Comparison of ENCODE assay signal across 10 cellular contexts in the genomic region with DNA sequence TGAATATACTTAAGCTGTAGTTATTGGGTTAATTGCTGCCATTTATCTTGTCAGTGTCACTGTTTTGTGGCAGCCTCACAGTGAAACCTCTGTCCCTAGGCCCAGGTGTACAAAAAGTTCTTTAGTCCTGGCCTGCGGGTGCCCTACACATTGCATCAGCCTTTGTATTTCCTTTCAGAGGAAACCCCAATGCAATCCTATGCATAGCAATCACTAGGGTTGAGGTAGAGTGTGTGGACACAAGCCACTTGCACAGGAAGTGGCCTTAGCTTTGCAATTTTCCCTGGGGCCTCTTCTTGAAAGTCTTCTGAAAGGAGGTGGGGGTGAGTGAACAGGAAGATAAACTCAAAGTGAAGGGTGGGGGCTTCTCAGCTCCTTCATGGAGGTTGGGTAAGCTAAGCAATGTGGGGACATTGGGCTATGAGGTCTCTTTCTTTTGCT. TPM values are rescaled to one million over a fixed set of nuclear protein-coding genes. Genes with fewer than 3 reads are reported as not detected.
A peak's percentile ranks its signal among the peaks of the same experiment; 100 is the strongest.
DNase-seq lines count a peak whose midpoint lies in the region; ATAC-seq, FAIRE-seq and TF ChIP-seq lines count a peak whose summit lies in the region.
"Had no signal": no experiment of that assay in that cellular context is flagged by ENCODE, and none has a peak within 500 bp of the region (broad histone marks: within the 10 kb centered on the region; RNA-seq: fewer than 3 reads in every experiment).

No MANE protein-coding gene starts in this region.

- H3K9me3 Mint-ChIP-seq in CD8-positive, alpha-beta memory T cell: no peaks in the 10 kb centered on the region
- no peaks in the 10 kb centered on the region for H3K9me3 Mint-ChIP-seq in astrocyte (ENCODE audit: unreplicated experiment)
- H3K9me3 Mint-ChIP-seq: activated naive CD4-positive, alpha-beta T cell treated with anti-CD3 and anti-CD28 coated beads, Interleukin-2, amount 50 U/mL, for 24 hours had no signal

- H4K20me1 ChIP-seq in astrocyte (ENCODE audit: insufficient read depth, low read length): no peaks in the 10 kb centered on the region

- peak overlapping the region in 3 of 7 donors; percentile 1 to 44 (median 18) for H3K4me3 Mint-ChIP-seq in CD8-positive, alpha-beta memory T cell
- H3K4me3 Mint-ChIP-seq in astrocyte (ENCODE audit: unreplicated experiment): no peak overlapping the region
- H3K4me3 Mint-ChIP-seq: activated naive CD4-positive, alpha-beta T cell treated with anti-CD3 and anti-CD28 coated beads, Interleukin-2, amount 50 U/mL, for 24 hours had no signal

- CTCF ChIA-PET in CD8-positive, alpha-beta memory T cell (lab: Charles Lee): no interaction called here

- ATAC-seq in GM19468 (IDR thresholded peaks at IDR 0.05; ENCODE audit: extremely low read depth, unreplicated experiment) (peak; percentile 16), HG03520 (IDR thresholded peaks at IDR 0.05; ENCODE audit: unreplicated experiment) (peak; percentile 24)

- H3K4me1 Mint-ChIP-seq in CD8-positive, alpha-beta memory T cell: peaks cover 43 to 71% (median 67%) of the 10 kb centered on the region in 3 donors
- no peaks in the 10 kb centered on the region for H3K4me1 Mint-ChIP-seq in astrocyte (ENCODE audit: low read depth, unreplicated experiment)

- no peak overlapping the region for H3K4me3 ChIP-seq in CD8-positive, alpha-beta memory T cell (ENCODE audit: low read length)
- no peak overlapping the region for H3K4me3 ChIP-seq in astrocyte (ENCODE audit: insufficient read depth, low read depth, low read length)

- no peak overlapping the region for H2AFZ ChIP-seq in astrocyte (ENCODE audit: low read depth, low read length)

- no peak for TF ChIP-seq CTCF in astrocyte (IDR thresholded peaks at IDR 0.05; ENCODE audit: insufficient read depth, low read depth, low read length)

- H3K36me3 Mint-ChIP-seq in CD8-positive, alpha-beta memory T cell: peaks cover 0 to 2% (median 0%) of the 10 kb centered on the region in 3 donors
- no peaks in the 10 kb centered on the region for H3K36me3 Mint-ChIP-seq in astrocyte (ENCODE audit: low read depth, unreplicated experiment)
- H3K36me3 Mint-ChIP-seq: activated naive CD4-positive, alpha-beta T cell treated with anti-CD3 and anti-CD28 coated beads, Interleukin-2, amount 50 U/mL, for 24 hours had no signal

- FAIRE-seq in astrocyte (lab: Jason Lieb, UNC): peak; percentile 54

- peaks cover 62% of the 10 kb centered on the region for H3K4me1 ChIP-seq in CD8-positive, alpha-beta memory T cell (ENCODE audit: insufficient read depth, low read length)
- no peaks in the 10 kb centered on the region for H3K4me1 ChIP-seq in astrocyte (ENCODE audit: insufficient read depth, low read length)

- H3K79me2 ChIP-seq in astrocyte (ENCODE audit: insufficient read depth, low read length): no peaks in the 10 kb centered on the region

- H3K36me3 ChIP-seq in CD8-positive, alpha-beta memory T cell (ENCODE audit: insufficient read depth, low read length): no peaks in the 10 kb centered on the region
- no peaks in the 10 kb centered on the region for H3K36me3 ChIP-seq in astrocyte (ENCODE audit: insufficient read depth, low read length)

- H3K9ac ChIP-seq in astrocyte (ENCODE audit: low read length): no peak overlapping the region

- no peak overlapping the region for H3K4me2 ChIP-seq in astrocyte (ENCODE audit: low read length)

- POLR2A ChIA-PET in CD8-positive, alpha-beta memory T cell (lab: Charles Lee): interaction anchor here (0.7 to 1.4 kb wide), 2 partner anchors 8 to 339 kb away, joined by 4 read pairs; no protein-coding TSS in a partner anchor

- H3K27ac Mint-ChIP-seq in CD8-positive, alpha-beta memory T cell: peak overlapping the region in 6 of 8 donors; percentile 23 to 72 (median 53)
- no peak overlapping the region for H3K27ac Mint-ChIP-seq in astrocyte (ENCODE audit: unreplicated experiment)

- no peaks in the 10 kb centered on the region for H3K27me3 ChIP-seq in CD8-positive, alpha-beta memory T cell (ENCODE audit: insufficient read depth, low read length, poor library complexity, severe bottlenecking)
- H3K27me3 ChIP-seq in astrocyte (ENCODE audit: insufficient read depth, low read length): no peaks in the 10 kb centered on the region

- peaks cover 0 to under 1% of the 10 kb centered on the region in 2 donors for H3K27me3 Mint-ChIP-seq in CD8-positive, alpha-beta memory T cell
- no peaks in the 10 kb centered on the region for H3K27me3 Mint-ChIP-seq in astrocyte (ENCODE audit: low read depth, unreplicated experiment)
- H3K27me3 Mint-ChIP-seq: activated naive CD4-positive, alpha-beta T cell treated with anti-CD3 and anti-CD28 coated beads, Interleukin-2, amount 50 U/mL, for 24 hours had no signal

- H3K9me3 ChIP-seq in CD8-positive, alpha-beta memory T cell (ENCODE audit: low read length): no peaks in the 10 kb centered on the region
- no peaks in the 10 kb centered on the region for H3K9me3 ChIP-seq in astrocyte (ENCODE audit: insufficient read depth, low read depth, low read length)

- peak in 1 of 5 donors; percentile 11 for DNase-seq in CD8-positive, alpha-beta memory T cell
- DNase-seq in astrocyte (ENCODE audit: low read depth) (no peak), cortex of kidney (lab: John Stamatoyannopoulos, UW) (no peak), dermis blood vessel endothelial cell (no peak), NAMALWA (ENCODE audit: low spot score) (no peak), NCI-H1048 (lab: John Stamatoyannopoulos, UW) (no peak)
- DNase-seq: NCI-H1436 had no signal

- H3K27ac ChIP-seq in CD8-positive, alpha-beta memory T cell (ENCODE audit: low read depth, low read length): peak overlapping the region; percentile 38
- H3K27ac ChIP-seq in astrocyte (ENCODE audit: low read depth, low read length): no peak overlapping the region

RNA-seq across cellular contexts. Expression of gene VSIG4, which starts 27.8 kb away (rescaled TPM):
- under 1 TPM; 0.64 to 0.68 TPM for total RNA-seq in CD8-positive, alpha-beta memory T cell
- 2.5 TPM for polyA plus RNA-seq in CD8-positive, alpha-beta memory T cell
- total RNA-seq in astrocyte (not detected in 2 replicates), dermis blood vessel endothelial cell (not detected in 2 replicates)
